ENCODE assay signal across 18 cellular contexts in genomic region chr7:15836041-15836440, GRCh38.
DNase-seq lines count a peak whose midpoint lies in the region; ATAC-seq and TF ChIP-seq lines count a peak whose summit lies in the region.
"Had no signal": no experiment of that assay in that cellular context is flagged by ENCODE, and none has a peak within 500 bp of the region (broad histone marks: within the 10 kb centered on the region; RNA-seq: fewer than 3 reads in every experiment).

No MANE protein-coding gene starts in this region.

- H4K5ac ChIP-seq in IMR-90 (ENCODE audit: low read depth, low read length): no peak overlapping the region

- no CpG with 5 or more reads among the region's 4 CpGs for WGBS in IMR-90 (ENCODE audit: extremely low coverage in 2 of 2, insufficient read length in 1 of 2), 2 experiments
- WGBS in mesenchymal stem cell: 100% methylated on average over 2 of the region's 4 CpGs

- H2BK15ac ChIP-seq in IMR-90 (ENCODE audit: low read depth, low read length): no peak overlapping the region; the same call in 2 of the 3 replicates
- no peak overlapping the region for H2BK15ac ChIP-seq in mesenchymal stem cell (ENCODE audit: low read depth, poor library complexity, severe bottlenecking)

- no peaks in the 10 kb centered on the region for H3K4me1 Mint-ChIP-seq in immature natural killer cell

- H3K9me3 Mint-ChIP-seq in immature natural killer cell: peaks cover 2 to 25% (median 6%) of the 10 kb centered on the region in 6 donors

- CTCF ChIA-PET in IMR-90 (lab: Yijun Ruan, JAX): no interaction called here

- H3K18ac ChIP-seq in IMR-90 (ENCODE audit: low read depth, low read length) (no peak overlapping the region), mesenchymal stem cell (ENCODE audit: low read depth in 1 of 2, low read length in 2 of 2) (no peak overlapping the region)

- no peaks in the 10 kb centered on the region for H3K36me3 Mint-ChIP-seq in immature natural killer cell

- H4K8ac ChIP-seq in IMR-90 (ENCODE audit: low read depth in 2 of 2, low read length in 2 of 2) (no peak overlapping the region), mesenchymal stem cell (ENCODE audit: low read length) (no peak overlapping the region)

- peak overlapping the region; percentile 72; the same call in 1 of the 2 replicates for H2BK20ac ChIP-seq in IMR-90 (ENCODE audit: low read depth, low read length)

- no peak for TF ChIP-seq CTCF in AG10803 (conservative IDR thresholded peaks at IDR 0.05; ENCODE audit: low read length)
- TF ChIP-seq CTCF in IMR-90 (conservative IDR thresholded peaks at IDR 0.05; ENCODE audit: low read depth, low read length): no peak
- TF ChIP-seq CTCF in cardiac fibroblast (IDR thresholded peaks at IDR 0.05; ENCODE audit: low read depth, low read length): no peak

- H3K23ac ChIP-seq in IMR-90 (ENCODE audit: low read depth, low read length) (no peak overlapping the region), mesenchymal stem cell (ENCODE audit: low read length in 2 of 2) (no peak overlapping the region)

- no peak overlapping the region for H3K4me3 Mint-ChIP-seq in immature natural killer cell

- TF ChIP-seq POLR2A in IMR-90 (IDR thresholded peaks at IDR 0.05; ENCODE audit: low read depth, low read length): no peak

- no peaks in the 10 kb centered on the region for H3K27me3 Mint-ChIP-seq in immature natural killer cell (ENCODE audit: low read depth in 3 of 3)

- no peak overlapping the region for H3K56ac ChIP-seq in IMR-90 (ENCODE audit: extremely low read depth, insufficient read depth, low read length)

- no peaks in the 10 kb centered on the region for H4K20me1 ChIP-seq in IMR-90 (ENCODE audit: insufficient read depth, low read length)

- no peak overlapping the region for H2AK5ac ChIP-seq in IMR-90 (ENCODE audit: low read depth, low read length)
- H2AK5ac ChIP-seq in mesenchymal stem cell (ENCODE audit: low read length, severe bottlenecking): no peak overlapping the region

- in situ Hi-C loops in IMR-90 (cut with MboI; ENCODE audit: low sequenced_read_pairs): no loop called here

- no peak overlapping the region for H3K4me2 ChIP-seq in IMR-90 (ENCODE audit: low read depth, low read length)
- H3K4me2 ChIP-seq in mesenchymal stem cell (ENCODE audit: low read length, poor library complexity, severe bottlenecking): no peak overlapping the region
- H3K4me2 ChIP-seq: A549 had no signal

- H3K14ac ChIP-seq in IMR-90 (replicated peaks; ENCODE audit: low read depth, low read length): 0 out of 2 replicates have a peak overlapping the region, but pooled peaks have one; percentile 46
- H3K14ac ChIP-seq in mesenchymal stem cell (ENCODE audit: low read length in 2 of 2): no peak overlapping the region

- POLR2A ChIA-PET in IMR-90 (lab: Charles Lee; ENCODE audit: unreplicated experiment): interaction anchor here (0.7 kb wide), 1 partner anchor 11 kb away, joined by 4 read pairs; no protein-coding TSS in a partner anchor

- H3K4me1 ChIP-seq in IMR-90 (ENCODE audit: control insufficient read depth, insufficient read depth, low read length) (no peaks in the 10 kb centered on the region), mesenchymal stem cell (ENCODE audit: control insufficient read depth, insufficient read depth, low read depth, low read length) (no peaks in the 10 kb centered on the region)
- H3K4me1 ChIP-seq: A549 had no signal

- DNase-seq in AG10803 (ENCODE audit: low read depth) (peak; percentile 32), IMR-90 (peak; percentile 50), cardiac fibroblast (ENCODE audit: low read depth in 2 of 2) (peak; percentile 6 to 31), mesenchymal stem cell (no peak), immature natural killer cell (no peak), substantia nigra (lab: John Stamatoyannopoulos, UW) (no peak)
- DNase-seq: COR-L47, H7, MV-4-11, NCI-H1417, NCI-H2029, NCI-H524 had no signal

- H3K27ac ChIP-seq in IMR-90 (ENCODE audit: insufficient read depth, low read length): no peak overlapping the region
- peak overlapping the region; percentile 89 for H3K27ac ChIP-seq in mesenchymal stem cell (ENCODE audit: low read length, poor library complexity, severe bottlenecking)
- no peak overlapping the region for H3K27ac ChIP-seq in substantia nigra (ENCODE audit: low read depth, low read length, poor library complexity, severe bottlenecking)
- H3K27ac ChIP-seq: A549 had no signal

- H2BK12ac ChIP-seq in mesenchymal stem cell (ENCODE audit: low read length in 2 of 2): no peak overlapping the region

- no peaks in the 10 kb centered on the region for H3K9me3 ChIP-seq in IMR-90 (ENCODE audit: control insufficient read depth, insufficient read depth, low read length)
- no peaks in the 10 kb centered on the region for H3K9me3 ChIP-seq in mesenchymal stem cell (ENCODE audit: control insufficient read depth, low read length)
- H3K9me3 ChIP-seq: A549 had no signal

- H3K36me3 ChIP-seq in IMR-90 (ENCODE audit: control insufficient read depth, insufficient read depth, low read length) (no peaks in the 10 kb centered on the region), mesenchymal stem cell (ENCODE audit: control insufficient read depth in 1 of 2, insufficient read depth in 2 of 2, low read depth in 1 of 2, low read length in 2 of 2) (no peaks in the 10 kb centered on the region)

- H3K4ac ChIP-seq in IMR-90 (ENCODE audit: low read depth, low read length) (no peak overlapping the region), mesenchymal stem cell (ENCODE audit: low read depth in 1 of 2, low read length in 2 of 2) (no peak overlapping the region)

- no peaks in the 10 kb centered on the region for H3K9me1 ChIP-seq in IMR-90 (ENCODE audit: insufficient read depth, low read length)

- no TSS peak for BruUV-seq in IMR-90 (replicated peaks; lab: Mats Ljungman, UMichigan)

- no peaks in the 10 kb centered on the region for H3K79me1 ChIP-seq in IMR-90 (ENCODE audit: low read depth in 1 of 2, low read length in 2 of 2)
- no peaks in the 10 kb centered on the region for H3K79me1 ChIP-seq in mesenchymal stem cell (replicated peaks; ENCODE audit: low read length, poor library complexity, severe bottlenecking)

- dilution Hi-C loops in IMR-90 (cut with HindIII; ENCODE audit: low sequenced_read_pairs, unreplicated experiment): no loop called here

- H3K9ac ChIP-seq in IMR-90 (ENCODE audit: low read depth, low read length) (no peak overlapping the region), mesenchymal stem cell (ENCODE audit: low read length) (no peak overlapping the region)

- H3K4me3 ChIP-seq in AG10803 (ENCODE audit: low read length): no peak overlapping the region
- H3K4me3 ChIP-seq in IMR-90 (ENCODE audit: insufficient read depth, low read depth, low read length): no peak overlapping the region
- H3K4me3 ChIP-seq in cardiac fibroblast (replicated peaks in 1 of 2; ENCODE audit: low read depth in 2 of 2, low read length in 2 of 2): no peak overlapping the region
- no peak overlapping the region for H3K4me3 ChIP-seq in mesenchymal stem cell (ENCODE audit: insufficient read depth in 1 of 2, low read depth in 1 of 2, low read length in 2 of 2)
- H3K4me3 ChIP-seq: A549, K562 had no signal

- no peak overlapping the region for H3K27ac Mint-ChIP-seq in immature natural killer cell

- intact Hi-C loops in IMR-90 (cut with micrococcal nuclease): no loop called here

- ATAC-seq in IMR-90 (ENCODE audit: low read depth) (peak; percentile 70), GM18868 (IDR thresholded peaks at IDR 0.05; ENCODE audit: unreplicated experiment) (no peak), GM19467 (IDR thresholded peaks at IDR 0.05; ENCODE audit: unreplicated experiment) (no peak)
- ATAC-seq: A549, K562, Panc1, Right ventricle myocardium inferior had no signal

- H2BK5ac ChIP-seq in IMR-90 (ENCODE audit: low read depth, low read length, poor library complexity, severe bottlenecking) (peak overlapping the region; percentile 2), mesenchymal stem cell (ENCODE audit: low read depth, low read length, poor library complexity, severe bottlenecking) (no peak overlapping the region)

- H4K91ac ChIP-seq in IMR-90 (ENCODE audit: insufficient read depth, low read depth, low read length): no peak overlapping the region; the same call in 1 of the 2 replicates
- no peak overlapping the region for H4K91ac ChIP-seq in mesenchymal stem cell (ENCODE audit: low read length)

- H2BK120ac ChIP-seq in IMR-90 (ENCODE audit: low read depth, low read length) (peak overlapping the region; percentile 59; the same call in 1 of the 2 replicates), mesenchymal stem cell (ENCODE audit: low read depth, low read length) (no peak overlapping the region)

- H3K27me3 ChIP-seq in IMR-90 (ENCODE audit: control insufficient read depth, insufficient read depth, low read length) (no peaks in the 10 kb centered on the region), mesenchymal stem cell (ENCODE audit: control insufficient read depth in 1 of 2, insufficient read depth in 1 of 2, low read length in 2 of 2) (no peaks in the 10 kb centered on the region)

- H2AK9ac ChIP-seq in IMR-90 (replicated peaks; ENCODE audit: low read depth, low read length, poor library complexity): no peak overlapping the region

- H2AFZ ChIP-seq in IMR-90 (replicated peaks; ENCODE audit: low read length, poor library complexity): no peak overlapping the region
- no peak overlapping the region for H2AFZ ChIP-seq in mesenchymal stem cell (ENCODE audit: low read depth, low read length)

- TF ChIP-seq RAD21 in IMR-90 (IDR thresholded peaks at IDR 0.05; ENCODE audit: low read length): no peak

TF ChIP-seq in IMR-90, 13 proteins besides CTCF, POLR2A, EP300 and RAD21:
- TF ChIP-seq SMC3 (IDR thresholded peaks at IDR 0.05; ENCODE audit: low read depth, low read length): no peak
- TF ChIP-seq NFE2L2 (IDR thresholded peaks at IDR 0.05; ENCODE audit: low read depth, low read length): no peak
- TF ChIP-seq MAFK (IDR thresholded peaks at IDR 0.05; ENCODE audit: low read depth, low read length): no peak
- TF ChIP-seq BHLHE40 (IDR thresholded peaks at IDR 0.05; ENCODE audit: low read depth, low read length): no peak
- no peak for TF ChIP-seq RCOR1 (IDR thresholded peaks at IDR 0.05; ENCODE audit: insufficient replicate concordance, low read length)
- no peak for TF ChIP-seq MAZ (IDR thresholded peaks at IDR 0.05; ENCODE audit: borderline replicate concordance, low read depth, low read length)
- TF ChIP-seq FOS (IDR thresholded peaks at IDR 0.05; ENCODE audit: low read depth, low read length): no peak
- no peak for TF ChIP-seq ELK1 (IDR thresholded peaks at IDR 0.05; ENCODE audit: borderline replicate concordance, low read depth, low read length)

Comparison
In these comparisons a context has a peak if more than half of its experiments do, and no peak if none do; other contexts are left out.
1. DNase-seq: peak in AG10803 (single experiment), IMR-90 (single experiment) and cardiac fibroblast (2 of 2); none in mesenchymal stem cell (single experiment), immature natural killer cell (0 of 3) and substantia nigra (0 of 49).